In the genomic region with DNA sequence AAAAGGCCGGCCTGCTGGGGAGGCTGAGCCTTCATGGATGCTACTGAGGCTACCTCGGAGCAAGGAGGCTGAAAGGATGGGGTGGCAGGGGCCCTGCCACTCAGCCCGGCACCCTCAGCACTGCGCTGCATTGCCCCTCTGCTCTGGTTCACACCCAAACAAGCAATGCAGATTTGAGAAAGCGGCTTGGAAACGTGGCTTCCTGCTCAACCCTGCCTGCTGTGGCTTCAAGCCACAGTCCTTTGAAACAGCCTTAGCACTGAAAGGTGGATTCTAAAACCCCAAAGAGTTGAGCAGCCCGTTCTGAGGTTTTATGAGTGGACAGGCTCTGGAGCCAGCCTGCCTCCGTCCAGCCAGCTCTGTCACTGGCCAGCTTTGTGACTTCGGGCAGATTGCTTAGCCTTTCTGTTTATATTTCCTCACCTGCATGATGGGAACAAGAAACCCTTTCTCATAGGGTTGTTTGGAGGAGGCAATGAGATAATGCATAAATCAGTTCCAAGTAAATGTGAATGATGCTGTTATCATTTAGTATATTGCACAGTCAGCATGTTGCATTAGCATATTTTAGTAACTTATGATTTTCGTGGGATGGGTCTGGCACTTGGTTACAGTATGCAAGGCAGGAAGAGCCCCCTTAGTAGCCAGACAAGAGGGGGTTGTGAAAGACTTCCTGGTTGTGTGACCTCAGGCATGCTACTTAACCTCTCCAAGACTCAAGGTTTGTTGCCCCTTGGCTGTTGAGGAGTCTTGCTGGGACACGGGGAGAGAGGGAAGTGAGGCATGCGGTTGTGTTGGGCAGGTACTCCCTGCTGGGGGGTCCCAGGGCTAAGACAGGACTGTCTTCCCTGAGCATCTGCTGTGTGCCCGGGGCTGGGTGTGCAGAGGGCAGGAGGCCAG, we compare ENCODE assay signal across 17 cellular contexts. TPM values are rescaled to one million over a fixed set of nuclear protein-coding genes. Genes with fewer than 3 reads are reported as not detected.
DNase-seq lines count a peak whose midpoint lies in the region; ATAC-seq, FAIRE-seq and TF ChIP-seq lines count a peak whose summit lies in the region.
"Had no signal": no experiment of that assay in that cellular context is flagged by ENCODE, and none has a peak within 500 bp of the region (broad histone marks: within the 10 kb centered on the region; RNA-seq: fewer than 3 reads in every experiment).

No MANE protein-coding gene starts in this region.

- peak overlapping the region; percentile 20; the same call in 1 of the 2 replicates for H2AK5ac ChIP-seq in H1 (ENCODE audit: low read depth, low read length)

- no peak for FAIRE-seq in H1 (lab: Jason Lieb, UNC)

- H2AFZ ChIP-seq in H1 (ENCODE audit: low read length) = no peak overlapping the region
- H2AFZ ChIP-seq: GM23248 had no signal

- no peak for ATAC-seq in HG02938 (IDR thresholded peaks at IDR 0.05; ENCODE audit: unreplicated experiment)
- ATAC-seq: activated CD4-positive, CD25-positive, alpha-beta regulatory T cell treated with anti-CD3 and anti-CD28 coated beads, Interleukin-2, amount 50 U/mL, for 24 hours had no signal

- H3K27ac Mint-ChIP-seq in nephron = peak overlapping the region in 2 of 3 experiments; percentile 62 to 77
- no peak overlapping the region for H3K27ac Mint-ChIP-seq in Caco-2 (ENCODE audit: unreplicated experiment)
- H3K27ac Mint-ChIP-seq: CD4-positive, alpha-beta T cell had no signal

- no peak overlapping the region for H2BK120ac ChIP-seq in H1 (replicated peaks; ENCODE audit: low read depth, low read length)

- H3K36me3 Mint-ChIP-seq in nephron (ENCODE audit: low read depth) (peaks cover 7% of the 10 kb centered on the region), Caco-2 (ENCODE audit: insufficient read depth, unreplicated experiment) (no peaks in the 10 kb centered on the region)

- no peaks in the 10 kb centered on the region for H3K79me2 ChIP-seq in H1 (ENCODE audit: control insufficient read depth in 1 of 2, insufficient read depth in 2 of 2, low read length in 2 of 2)

- H3K4me1 ChIP-seq in H1 (replicated peaks in 1 of 4; ENCODE audit: control insufficient read depth in 3 of 4, insufficient read depth in 4 of 4, low read length in 3 of 4) (peaks cover 13 to 48% (median 36%) of the 10 kb centered on the region in 4 experiments), Caco-2 (no peaks in the 10 kb centered on the region)
- H3K4me1 ChIP-seq: adrenal gland had no signal

- H2BK5ac ChIP-seq in H1 (ENCODE audit: low read depth, low read length) = peak overlapping the region; percentile 67; the same call in 1 of the 2 replicates

- no peak overlapping the region for H4K8ac ChIP-seq in H1 (ENCODE audit: extremely low read depth, insufficient read depth, low read length)

- no peak overlapping the region for H3K14ac ChIP-seq in H1 (ENCODE audit: insufficient read length)

- peaks cover 2% of the 10 kb centered on the region; the same call in 1 of the 2 replicates for H3K23me2 ChIP-seq in H1 (ENCODE audit: low read depth, low read length)

- H4K5ac ChIP-seq in H1 (ENCODE audit: insufficient read length, low read depth, low read length) = no peak overlapping the region

- H4K91ac ChIP-seq in H1 (replicated peaks; ENCODE audit: insufficient read length, low read length) = peak overlapping the region; percentile 32

- no peaks in the 10 kb centered on the region for H3K9me3 ChIP-seq in H1 (ENCODE audit: insufficient read depth in 2 of 2, low read depth in 1 of 2, low read length in 1 of 2)
- H3K9me3 ChIP-seq in Caco-2 = no peaks in the 10 kb centered on the region
- H3K9me3 ChIP-seq: adrenal gland, upper lobe of left lung had no signal

- POLR2A ChIA-PET in H1 (lab: Charles Lee; ENCODE audit: partially characterized antibody) (interaction anchor here (0.7 to 1.4 kb wide), 3 partner anchors 11 to 91 kb away, joined by 3 to 6 read pairs (median 4); a partner anchor contains a TSS), Caco-2 (lab: Charles Lee) (no interaction called here)

- intact Hi-C loops in Caco-2 (cut with micrococcal nuclease; ENCODE audit: unreplicated experiment) = no loop called here

- H3K56ac ChIP-seq in H1 (replicated peaks; ENCODE audit: insufficient read length, low read depth, low read length) = no peak overlapping the region

- no peak overlapping the region for H3K23ac ChIP-seq in H1 (ENCODE audit: insufficient read length)

- H3K27me3 ChIP-seq in H1 (replicated peaks in 1 of 4; ENCODE audit: control insufficient read depth in 3 of 4, extremely low read depth in 1 of 4, insufficient read depth in 3 of 4, low read length in 3 of 4) (peaks cover 0 to 31% (median 17%) of the 10 kb centered on the region in 4 experiments; a peak in 5 of 7 replicates), Caco-2 (replicated peaks; ENCODE audit: control insufficient read depth, insufficient read depth, low read length) (no peaks in the 10 kb centered on the region)
- H3K27me3 ChIP-seq: adrenal gland, upper lobe of left lung had no signal

- peak overlapping the region; percentile 78; the same call in 1 of the 2 replicates for H3K27ac ChIP-seq in 22Rv1
- no peak overlapping the region for H3K27ac ChIP-seq in H1 (ENCODE audit: low read depth, low read length)
- H3K27ac ChIP-seq: epithelial cell of prostate, GM23248, upper lobe of left lung had no signal

- no peak overlapping the region for H2BK15ac ChIP-seq in H1 (ENCODE audit: low read length)

- no peak for TF ChIP-seq EP300 in H1 (IDR thresholded peaks at IDR 0.05; ENCODE audit: borderline replicate concordance in 1 of 2, low read depth in 2 of 2, low read length in 2 of 2)

- WGBS in H1 (ENCODE audit: extremely low coverage in 1 of 2, insufficient coverage in 1 of 2, insufficient read length in 1 of 2, insufficient replicate concordance in 2 of 2, low coverage in 1 of 2, low lambda C conversion rate in 2 of 2, missing lambda C conversion rate in 1 of 2), 2 experiments = 79% methylated on average over 12 of the region's 13 CpGs; no CpG with 5 or more reads in 1 of the 2 experiments

- H3K9me3 Mint-ChIP-seq in nephron = no peaks in the 10 kb centered on the region
- no peaks in the 10 kb centered on the region for H3K9me3 Mint-ChIP-seq in Caco-2 (ENCODE audit: unreplicated experiment)
- H3K9me3 Mint-ChIP-seq: CD4-positive, alpha-beta T cell had no signal

- H3K4me2 ChIP-seq in H1 (ENCODE audit: insufficient read depth in 1 of 2, low read depth in 2 of 2, low read length in 2 of 2) = peak overlapping the region; percentile 9 to 67; a peak in 3 of 4 replicates

- DNase-seq in ELF-1 (ENCODE audit: low read depth, low spot score) (peak; percentile 53), H1 (ENCODE audit: low read depth in 1 of 2, low spot score in 2 of 2) (no peak), HuH-7 (ENCODE audit: low spot score) (no peak), Caco-2 (no peak), CD1c-positive myeloid dendritic cell (ENCODE audit: extremely low spot score) (no peak)
- DNase-seq: adrenal gland; CD4-positive, alpha-beta T cell; GM23248; NCI-H1417 treated with DMSO at 0.1 percent for 48 hours; NCI-H526; upper lobe of left lung had no signal

- no peak overlapping the region for H3K9ac ChIP-seq in H1 (replicated peaks in 1 of 4; ENCODE audit: extremely low read depth in 1 of 4, low read depth in 3 of 4, low read length in 3 of 4)
- H3K9ac ChIP-seq: GM23248 had no signal

- peak overlapping the region; percentile 71 for H3K18ac ChIP-seq in H1 (ENCODE audit: extremely low read depth, low read length)

- peak overlapping the region; percentile 57 for H3K4ac ChIP-seq in H1 (replicated peaks; ENCODE audit: insufficient read length, low read depth, low read length)

- H3K4me3 ChIP-seq in H1 (ENCODE audit: extremely low read depth in 1 of 4, insufficient read depth in 2 of 4, low read depth in 3 of 4, low read length in 4 of 4) (peak overlapping the region in 1 of 4 experiments; percentile 30; a peak in 1 of 8 replicates), Caco-2 (ENCODE audit: low read depth, low read length) (no peak overlapping the region)
- H3K4me3 ChIP-seq: adrenal gland, GM23248, lung, upper lobe of left lung had no signal

- H3K36me3 ChIP-seq in H1 (ENCODE audit: control insufficient read depth in 2 of 4, insufficient read depth in 4 of 4, low read length in 3 of 4) = no peaks in the 10 kb centered on the region
- H3K36me3 ChIP-seq in Caco-2 (ENCODE audit: control insufficient read depth, insufficient read depth, low read length) = no peaks in the 10 kb centered on the region
- H3K36me3 ChIP-seq: adrenal gland had no signal

- TF ChIP-seq CTCF in 22Rv1 (IDR thresholded peaks at IDR 0.05) (no peak), H1 (IDR thresholded peaks at IDR 0.05; ENCODE audit: control extremely low read depth in 1 of 3, insufficient read depth in 1 of 3, low read depth in 1 of 3, low read length in 3 of 3) (no peak), nephron (IDR thresholded peaks at IDR 0.05; ENCODE audit: unreplicated experiment in 3 of 3) (no peak), Caco-2 (IDR thresholded peaks at IDR 0.05; ENCODE audit: insufficient read depth in 1 of 2, low read depth in 1 of 2, low read length in 1 of 2, severe bottlenecking in 1 of 2, unreplicated experiment in 1 of 2) (no peak)

- peak overlapping the region; percentile 70; the same call in 1 of the 2 replicates for H2BK12ac ChIP-seq in H1 (ENCODE audit: low read depth, low read length)

- peaks cover 27% of the 10 kb centered on the region for H3K27me3 Mint-ChIP-seq in nephron (ENCODE audit: low read depth)
- no peaks in the 10 kb centered on the region for H3K27me3 Mint-ChIP-seq in Caco-2 (ENCODE audit: insufficient read depth, unreplicated experiment)

- H3K4me1 Mint-ChIP-seq in nephron (peaks cover 35% of the 10 kb centered on the region), Caco-2 (ENCODE audit: low read depth, unreplicated experiment) (peaks cover 5% of the 10 kb centered on the region)

- no peak for TF ChIP-seq RAD21 in H1 (IDR thresholded peaks at IDR 0.05 in 1 of 2, conservative IDR thresholded peaks at IDR 0.05 in 1 of 2; ENCODE audit: low read depth in 2 of 2, low read length in 2 of 2)

- H4K20me1 ChIP-seq in H1 (replicated peaks in 1 of 2; ENCODE audit: control insufficient read depth in 1 of 2, insufficient read depth in 2 of 2, low read length in 2 of 2) = peaks cover 0 to 4% of the 10 kb centered on the region in 2 experiments

- H3K79me1 ChIP-seq in H1 (ENCODE audit: low read depth, low read length) = no peaks in the 10 kb centered on the region

- CTCF ChIA-PET in H1 (lab: Charles Lee; ENCODE audit: partially characterized antibody) (interaction anchor here (1.6 kb wide), 1 partner anchor 117 kb away, joined by 3 read pairs; no protein-coding TSS in a partner anchor), Caco-2 (lab: Charles Lee) (no interaction called here)

- no peak overlapping the region for H2BK20ac ChIP-seq in H1 (ENCODE audit: low read length)

- no peak for TF ChIP-seq POLR2A in H1 (IDR thresholded peaks at IDR 0.05; ENCODE audit: control extremely low read depth in 1 of 2, low read depth in 2 of 2, low read length in 2 of 2)

- BruUV-seq in Caco-2 (replicated peaks; lab: Mats Ljungman, UMichigan) = no TSS peak

- no peak overlapping the region for H3K4me3 Mint-ChIP-seq in nephron
- H3K4me3 Mint-ChIP-seq in Caco-2 (ENCODE audit: unreplicated experiment) = no peak overlapping the region
- H3K4me3 Mint-ChIP-seq: CD4-positive, alpha-beta T cell had no signal

RNA-seq across cellular contexts. Expression of a gene that starts 23.6 kb away (rescaled TPM):
- 5.1 and 6.4 TPM in 2 replicates for total RNA-seq in H1 (2021; fragmentation: NEBNext Ultra II Directional; extraction: Animal tissue kit (Norgen Biotek cat#: 25700))
- polyA plus RNA-seq in H1 (2011; rRNA removed) = 2.7 and 3.6 TPM in 2 replicates
- 3.5 TPM for polyA plus RNA-seq in H1 (2011; cell fraction: cytosol; rRNA removed)
- polyA plus RNA-seq in H1 (2011; cell fraction: nucleus; rRNA removed) = 5.6 TPM
- polyA plus RNA-seq in H1 (2012, experiment 1 of 2) = 3.2 to 4.7 TPM (median 4.0 TPM) in 4 replicates
- 2.0 TPM for polyA plus RNA-seq in H1 (2012, experiment 2 of 2)
- polyA plus RNA-seq in H1 (2013, experiment 1 of 2) = 6.6 TPM
- 6.2 TPM for polyA plus RNA-seq in H1 (2013, experiment 2 of 2)
- 4.0 and 7.3 TPM in 2 replicates for polyA minus RNA-seq in H1 (2011; rRNA and poly(A)+ RNA removed)
- polyA minus RNA-seq in H1 (2011; cell fraction: cytosol; rRNA and poly(A)+ RNA removed) = 4.4 TPM
- 4.8 TPM for polyA minus RNA-seq in H1 (2011; cell fraction: nucleus; rRNA and poly(A)+ RNA removed)
- total RNA-seq in Caco-2 (2022) = 4.0 and 4.2 TPM in 2 replicates
